Comparison of ENCODE assay signal across 1 cellular context in genomic region chr9:111902396-111903147, GRCh38.
TF ChIP-seq lines count a peak whose summit lies in the region.

No MANE protein-coding gene starts in this region.

TF ChIP-seq in GM12878, 131 proteins besides CTCF, POLR2A, EP300 and RAD21:
- no peak for TF ChIP-seq STAT3 (IDR thresholded peaks at IDR 0.05; ENCODE audit: low read depth, low read length)
- no peak for TF ChIP-seq BACH1 (IDR thresholded peaks at IDR 0.05; ENCODE audit: borderline replicate concordance)
- TF ChIP-seq ZNF274 (IDR thresholded peaks at IDR 0.05; ENCODE audit: insufficient read depth, insufficient read length) = no peak
- peak in 1 of 2 experiments; percentile 83; a peak in 2 of 4 replicates for TF ChIP-seq BHLHE40 (IDR thresholded peaks at IDR 0.05; ENCODE audit: borderline replicate concordance in 1 of 2, low read depth in 2 of 2, low read length in 1 of 2)
- TF ChIP-seq, protein P1, sequence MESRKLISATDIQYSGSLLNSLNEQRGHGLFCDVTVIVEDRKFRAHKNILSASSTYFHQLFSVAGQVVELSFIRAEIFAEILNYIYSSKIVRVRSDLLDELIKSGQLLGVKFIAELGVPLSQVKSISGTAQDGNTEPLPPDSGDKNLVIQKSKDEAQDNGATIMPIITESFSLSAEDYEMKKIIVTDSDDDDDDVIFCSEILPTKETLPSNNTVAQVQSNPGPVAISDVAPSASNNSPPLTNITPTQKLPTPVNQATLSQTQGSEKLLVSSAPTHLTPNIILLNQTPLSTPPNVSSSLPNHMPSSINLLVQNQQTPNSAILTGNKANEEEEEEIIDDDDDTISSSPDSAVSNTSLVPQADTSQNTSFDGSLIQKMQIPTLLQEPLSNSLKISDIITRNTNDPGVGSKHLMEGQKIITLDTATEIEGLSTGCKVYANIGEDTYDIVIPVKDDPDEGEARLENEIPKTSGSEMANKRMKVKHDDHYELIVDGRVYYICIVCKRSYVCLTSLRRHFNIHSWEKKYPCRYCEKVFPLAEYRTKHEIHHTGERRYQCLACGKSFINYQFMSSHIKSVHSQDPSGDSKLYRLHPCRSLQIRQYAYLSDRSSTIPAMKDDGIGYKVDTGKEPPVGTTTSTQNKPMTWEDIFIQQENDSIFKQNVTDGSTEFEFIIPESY (IDR thresholded peaks at IDR 0.05) = peak; percentile 84
